Comparison of ENCODE assay signal across 1 cellular context in genomic region chr9:122122903-122123632, GRCh38.
A peak's percentile ranks its signal among the peaks of the same experiment; 100 is the strongest.
TF ChIP-seq lines count a peak whose summit lies in the region.

No MANE protein-coding gene starts in this region.

TF ChIP-seq in K562, 482 proteins besides CTCF, POLR2A, EP300 and RAD21 (continued from another document and continues in another):
- TF ChIP-seq TFE3 (CRISPR knock-in tag; IDR thresholded peaks at IDR 0.05) (no peak), BACH1 (tag; IDR thresholded peaks at IDR 0.05) (no peak), FOXP1 (CRISPR knock-in tag; IDR thresholded peaks at IDR 0.05) (0 out of 2 replicates have a peak, but pooled peaks have one; percentile 34), ARID4B (CRISPR knock-in tag; IDR thresholded peaks at IDR 0.05) (no peak), RBM22 (IDR thresholded peaks at IDR 0.05; ENCODE audit: low read depth, low read length, poor library complexity, severe bottlenecking) (no peak), NR3C1 (CRISPR knock-in tag; IDR thresholded peaks at IDR 0.05) (no peak), GATAD2A (IDR thresholded peaks at IDR 0.05) (no peak), KAT8 (IDR thresholded peaks at IDR 0.05; ENCODE audit: low read depth) (no peak), SMC3 (conservative IDR thresholded peaks at IDR 0.05; ENCODE audit: insufficient read depth, low read depth, low read length) (peak; percentile 97), HMGXB4 (CRISPR knock-in tag; IDR thresholded peaks at IDR 0.05) (no peak), MCM7 (IDR thresholded peaks at IDR 0.05) (no peak), CLOCK (CRISPR knock-in tag; IDR thresholded peaks at IDR 0.05; ENCODE audit: borderline replicate concordance) (no peak), TGIF2 (CRISPR knock-in tag; IDR thresholded peaks at IDR 0.05) (no peak), CREM (IDR thresholded peaks at IDR 0.05; ENCODE audit: low read depth) (peak; percentile 33; the same call in 1 of the 2 replicates), PTBP1 (IDR thresholded peaks at IDR 0.05; ENCODE audit: low read depth, low read length) (no peak), ERF (CRISPR knock-in tag; IDR thresholded peaks at IDR 0.05) (no peak), ZNF518B (CRISPR knock-in tag; IDR thresholded peaks at IDR 0.05) (no peak), NR1H2 (CRISPR knock-in tag; IDR thresholded peaks at IDR 0.05) (no peak), HES1 (IDR thresholded peaks at IDR 0.05; ENCODE audit: low read depth) (no peak), HDAC2 (IDR thresholded peaks at IDR 0.05) (no peak), SNIP1 (IDR thresholded peaks at IDR 0.05; ENCODE audit: low read depth) (no peak), SREBF2 (CRISPR knock-in tag; IDR thresholded peaks at IDR 0.05) (no peak), NCOA2 (IDR thresholded peaks at IDR 0.05; ENCODE audit: partially characterized antibody in 2 of 2) (no peak), ZNF644 (tag; IDR thresholded peaks at IDR 0.05; ENCODE audit: low read depth) (no peak), TOE1 (IDR thresholded peaks at IDR 0.05; ENCODE audit: borderline replicate concordance) (no peak), TOE1 (CRISPR knock-in tag; IDR thresholded peaks at IDR 0.05; ENCODE audit: borderline replicate concordance, low read depth) (no peak), LCOR (CRISPR knock-in tag; IDR thresholded peaks at IDR 0.05) (no peak), ILK (tag; IDR thresholded peaks at IDR 0.05; ENCODE audit: borderline replicate concordance, low read depth) (no peak), ZMIZ1 (IDR thresholded peaks at IDR 0.05; ENCODE audit: low read depth in 2 of 2, low read length in 2 of 2) (no peak), SMARCA5 (IDR thresholded peaks at IDR 0.05) (peak; percentile 38; the same call in 1 of the 2 replicates), KAT7 (CRISPR knock-in tag; IDR thresholded peaks at IDR 0.05; ENCODE audit: borderline replicate concordance) (no peak), E2F1 (CRISPR knock-in tag; IDR thresholded peaks at IDR 0.05) (no peak), HDAC3 (IDR thresholded peaks at IDR 0.05; ENCODE audit: borderline replicate concordance, partially characterized antibody) (no peak), CC2D1A (IDR thresholded peaks at IDR 0.05) (0 out of 2 replicates have a peak, but pooled peaks have one; percentile 35), IRF1 (CRISPR knock-in tag; IDR thresholded peaks at IDR 0.05; ENCODE audit: borderline replicate concordance) (no peak), E2F8 (IDR thresholded peaks at IDR 0.05; ENCODE audit: low read depth, partially characterized antibody) (no peak)
